ENCODE assay signal across 1 cellular context in genomic region chr12:45419317-45419716, GRCh38.
A peak's percentile ranks its signal among the peaks of the same experiment; 100 is the strongest.
TF ChIP-seq lines count a peak whose summit lies in the region.

No MANE protein-coding gene starts in this region.

TF ChIP-seq in GM12878, 131 proteins besides CTCF, POLR2A, EP300 and RAD21 (continued from another document):
- TF ChIP-seq CUX1 (IDR thresholded peaks at IDR 0.05; ENCODE audit: insufficient replicate concordance, low read depth, low read length) (no peak), ZNF592 (IDR thresholded peaks at IDR 0.05) (no peak), RCOR1 (conservative IDR thresholded peaks at IDR 0.05; ENCODE audit: low read depth, low read length) (no peak), BACH1 (IDR thresholded peaks at IDR 0.05; ENCODE audit: borderline replicate concordance) (no peak), NFIC (IDR thresholded peaks at IDR 0.05; ENCODE audit: low read depth, low read length) (peak; percentile 63; the same call in 1 of the 2 replicates), RUNX3 (IDR thresholded peaks at IDR 0.05; ENCODE audit: low read length) (peak; percentile 72)
- TF ChIP-seq, protein P1, sequence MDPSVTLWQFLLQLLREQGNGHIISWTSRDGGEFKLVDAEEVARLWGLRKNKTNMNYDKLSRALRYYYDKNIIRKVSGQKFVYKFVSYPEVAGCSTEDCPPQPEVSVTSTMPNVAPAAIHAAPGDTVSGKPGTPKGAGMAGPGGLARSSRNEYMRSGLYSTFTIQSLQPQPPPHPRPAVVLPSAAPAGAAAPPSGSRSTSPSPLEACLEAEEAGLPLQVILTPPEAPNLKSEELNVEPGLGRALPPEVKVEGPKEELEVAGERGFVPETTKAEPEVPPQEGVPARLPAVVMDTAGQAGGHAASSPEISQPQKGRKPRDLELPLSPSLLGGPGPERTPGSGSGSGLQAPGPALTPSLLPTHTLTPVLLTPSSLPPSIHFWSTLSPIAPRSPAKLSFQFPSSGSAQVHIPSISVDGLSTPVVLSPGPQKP (IDR thresholded peaks at IDR 0.05; ENCODE audit: low read depth, low read length) = no peak
